1 cellular context compared by ENCODE assay signal in the genomic region with DNA sequence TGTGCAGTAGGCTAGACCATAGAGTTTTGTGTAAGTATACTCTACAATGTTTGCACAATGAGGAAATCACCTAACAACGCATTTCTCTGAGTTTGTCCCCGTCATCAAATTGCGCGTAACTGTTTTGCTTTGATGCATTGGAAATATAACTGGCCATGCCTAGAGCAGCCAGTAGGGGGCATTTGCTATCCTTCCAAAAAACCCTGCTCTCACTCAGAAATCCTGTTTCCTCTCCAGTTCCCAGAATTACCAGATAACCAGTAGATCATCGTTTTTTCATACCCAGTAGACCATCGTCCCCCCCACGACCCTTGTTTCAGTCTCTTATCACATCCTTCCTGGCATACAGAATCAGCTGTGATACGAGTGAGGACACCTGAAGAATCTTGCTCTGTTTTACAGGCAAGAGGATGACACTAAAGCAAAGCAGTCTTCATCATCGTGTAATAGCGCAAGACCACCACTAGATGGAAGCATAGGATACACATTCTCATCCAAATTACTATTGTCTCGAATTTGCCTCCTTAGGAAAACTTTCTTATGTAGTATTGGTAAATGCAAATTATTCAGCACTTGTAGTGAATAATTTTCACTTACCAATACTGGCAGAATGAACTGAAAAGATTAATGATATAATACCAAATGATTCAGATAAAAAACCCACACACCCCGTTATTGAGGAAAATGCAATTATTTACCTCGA.
TF ChIP-seq lines count a peak whose summit lies in the region.

No MANE protein-coding gene starts in this region.

TF ChIP-seq in GM12878, 131 proteins besides CTCF, POLR2A, EP300 and RAD21 (continued from another document):
- no peak for TF ChIP-seq SREBF2 (IDR thresholded peaks at IDR 0.05; ENCODE audit: low read length)
- peak; percentile 29; the same call in 1 of the 2 replicates for TF ChIP-seq NFIC (IDR thresholded peaks at IDR 0.05; ENCODE audit: low read depth, low read length)
- TF ChIP-seq, protein P1, sequence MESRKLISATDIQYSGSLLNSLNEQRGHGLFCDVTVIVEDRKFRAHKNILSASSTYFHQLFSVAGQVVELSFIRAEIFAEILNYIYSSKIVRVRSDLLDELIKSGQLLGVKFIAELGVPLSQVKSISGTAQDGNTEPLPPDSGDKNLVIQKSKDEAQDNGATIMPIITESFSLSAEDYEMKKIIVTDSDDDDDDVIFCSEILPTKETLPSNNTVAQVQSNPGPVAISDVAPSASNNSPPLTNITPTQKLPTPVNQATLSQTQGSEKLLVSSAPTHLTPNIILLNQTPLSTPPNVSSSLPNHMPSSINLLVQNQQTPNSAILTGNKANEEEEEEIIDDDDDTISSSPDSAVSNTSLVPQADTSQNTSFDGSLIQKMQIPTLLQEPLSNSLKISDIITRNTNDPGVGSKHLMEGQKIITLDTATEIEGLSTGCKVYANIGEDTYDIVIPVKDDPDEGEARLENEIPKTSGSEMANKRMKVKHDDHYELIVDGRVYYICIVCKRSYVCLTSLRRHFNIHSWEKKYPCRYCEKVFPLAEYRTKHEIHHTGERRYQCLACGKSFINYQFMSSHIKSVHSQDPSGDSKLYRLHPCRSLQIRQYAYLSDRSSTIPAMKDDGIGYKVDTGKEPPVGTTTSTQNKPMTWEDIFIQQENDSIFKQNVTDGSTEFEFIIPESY (IDR thresholded peaks at IDR 0.05): peak; percentile 21; the same call in 1 of the 2 replicates
- TF ChIP-seq, protein P2, sequence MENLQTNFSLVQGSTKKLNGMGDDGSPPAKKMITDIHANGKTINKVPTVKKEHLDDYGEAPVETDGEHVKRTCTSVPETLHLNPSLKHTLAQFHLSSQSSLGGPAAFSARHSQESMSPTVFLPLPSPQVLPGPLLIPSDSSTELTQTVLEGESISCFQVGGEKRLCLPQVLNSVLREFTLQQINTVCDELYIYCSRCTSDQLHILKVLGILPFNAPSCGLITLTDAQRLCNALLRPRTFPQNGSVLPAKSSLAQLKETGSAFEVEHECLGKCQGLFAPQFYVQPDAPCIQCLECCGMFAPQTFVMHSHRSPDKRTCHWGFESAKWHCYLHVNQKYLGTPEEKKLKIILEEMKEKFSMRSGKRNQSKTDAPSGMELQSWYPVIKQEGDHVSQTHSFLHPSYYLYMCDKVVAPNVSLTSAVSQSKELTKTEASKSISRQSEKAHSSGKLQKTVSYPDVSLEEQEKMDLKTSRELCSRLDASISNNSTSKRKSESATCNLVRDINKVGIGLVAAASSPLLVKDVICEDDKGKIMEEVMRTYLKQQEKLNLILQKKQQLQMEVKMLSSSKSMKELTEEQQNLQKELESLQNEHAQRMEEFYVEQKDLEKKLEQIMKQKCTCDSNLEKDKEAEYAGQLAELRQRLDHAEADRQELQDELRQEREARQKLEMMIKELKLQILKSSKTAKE (IDR thresholded peaks at IDR 0.05; ENCODE audit: low read depth, poor library complexity, severe bottlenecking): peak; percentile 61
- TF ChIP-seq IKZF2 (IDR thresholded peaks at IDR 0.05): no peak
- no peak for TF ChIP-seq PML (IDR thresholded peaks at IDR 0.05; ENCODE audit: low read length)
- TF ChIP-seq SMARCA5 (IDR thresholded peaks at IDR 0.05): peak; percentile 61; the same call in 1 of the 2 replicates
- no peak for TF ChIP-seq KAT2A (conservative IDR thresholded peaks at IDR 0.05; ENCODE audit: control insufficient read depth, low read depth, low read length)
- TF ChIP-seq TCF12 (IDR thresholded peaks at IDR 0.05; ENCODE audit: low read depth, low read length): no peak
- no peak for TF ChIP-seq NR2C1 (IDR thresholded peaks at IDR 0.05)
- no peak for TF ChIP-seq ZNF24 (IDR thresholded peaks at IDR 0.05)
- TF ChIP-seq, protein P3, sequence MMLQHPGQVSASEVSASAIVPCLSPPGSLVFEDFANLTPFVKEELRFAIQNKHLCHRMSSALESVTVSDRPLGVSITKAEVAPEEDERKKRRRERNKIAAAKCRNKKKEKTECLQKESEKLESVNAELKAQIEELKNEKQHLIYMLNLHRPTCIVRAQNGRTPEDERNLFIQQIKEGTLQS (IDR thresholded peaks at IDR 0.05; ENCODE audit: borderline replicate concordance, extremely low read depth, low read depth, low read length): 0 out of 2 replicates have a peak, but pooled peaks have one; percentile 35
